In genomic region chr3:11394397-11394796, GRCh38 we compare ENCODE assay signal across 27 cellular contexts.
"Had no signal": no experiment of that assay in that cellular context is flagged by ENCODE, and none has a peak within 500 bp of the region (broad histone marks: within the 10 kb centered on the region; RNA-seq: fewer than 3 reads in every experiment).

No MANE protein-coding gene starts in this region.

- ATAC-seq: effector memory CD8-positive, alpha-beta T cell; esophagus mucosa; gastrocnemius medialis; heart right ventricle; left lung; left ventricle myocardium superior; lower lobe of right lung had no signal

- H3K27me3 ChIP-seq: esophagus squamous epithelium, gastrocnemius medialis, heart right ventricle, left lung had no signal

- H3K27ac ChIP-seq: epithelial cell of prostate, esophagus squamous epithelium, gastrocnemius medialis, heart right ventricle, left lung, lower lobe of right lung had no signal

- FAIRE-seq: colon, endometrium, islet of Langerhans, kidney had no signal

- H3K27me3 Mint-ChIP-seq: dendritic cell treated with granulocyte-macrophage colony-stimulating factor and Interleukin-4, amounts not matched to agents 40 ng/mL and 50 ng/mL, for 4 days; effector memory CD8-positive, alpha-beta T cell; naive B cell had no signal

- H3K27ac Mint-ChIP-seq: dendritic cell treated with granulocyte-macrophage colony-stimulating factor and Interleukin-4, amounts not matched to agents 40 ng/mL and 50 ng/mL, for 4 days; endodermal cell; mesothelial cell of epicardium; naive B cell had no signal

- H3K4me3 Mint-ChIP-seq: dendritic cell treated with granulocyte-macrophage colony-stimulating factor and Interleukin-4, amounts not matched to agents 40 ng/mL and 50 ng/mL, for 4 days; effector memory CD8-positive, alpha-beta T cell; endodermal cell; mesothelial cell of epicardium had no signal

- H3K9me3 ChIP-seq: esophagus squamous epithelium, gastrocnemius medialis, heart right ventricle, left lung, lower lobe of right lung had no signal

- H3K4me3 ChIP-seq: esophagus squamous epithelium, gastrocnemius medialis, heart right ventricle, left lung, lower lobe of right lung had no signal

- DNase-seq: cortex of kidney; effector CD8-positive, alpha-beta T cell; effector memory CD8-positive, alpha-beta T cell; endodermal cell; erythroblast; esophagus squamous epithelium; foreskin fibroblast; foreskin melanocyte; gastrocnemius medialis; glutamatergic neuron; head of caudate nucleus; heart right ventricle; hippocampal formation; kidney; kidney glomerular epithelial cell; left lung; left ventricle myocardium superior; lower lobe of right lung; mesenchymal stem cell; naive B cell had no signal

- H3K36me3 ChIP-seq: esophagus squamous epithelium, gastrocnemius medialis, heart right ventricle, lower lobe of right lung had no signal
